ENCODE assay signal across 23 cellular contexts in genomic region chr21:39807738-39808137, GRCh38. TPM values are rescaled to one million over a fixed set of nuclear protein-coding genes. Genes with fewer than 3 reads are reported as not detected.
"Had no signal": no experiment of that assay in that cellular context is flagged by ENCODE, and none has a peak within 500 bp of the region (broad histone marks: within the 10 kb centered on the region; RNA-seq: fewer than 3 reads in every experiment).

No MANE protein-coding gene starts in this region.

- H3K4me3 ChIP-seq: colonic mucosa, neural progenitor cell, pancreas, psoas muscle, right lobe of liver, suprapubic skin, thyroid gland, upper lobe of left lung, uterus had no signal

- ATAC-seq: natural killer cell treated with Interleukin-12 subunit alpha and Interleukin-12 subunit beta and Interleukin-15 and Interleukin-18, amount 100 ng/mL, for 72 hours; psoas muscle; right lobe of liver; stimulated activated effector memory CD8-positive, alpha-beta T cell treated with anti-CD3 and anti-CD28 coated beads, Interleukin-12 subunit alpha, Interleukin-12 subunit beta, amount 100 ng/mL, for 72 hours; stimulated activated naive CD8-positive, alpha-beta T cell treated with anti-CD3 and anti-CD28 coated beads, Interleukin-15, Interleukin-2, amounts not matched to agents 100 U/mL and 50 U/mL, for 24 hours had no signal

- H3K36me3 ChIP-seq: colonic mucosa, neural progenitor cell, pancreas, right lobe of liver, suprapubic skin, thyroid gland, upper lobe of left lung, uterus had no signal

- H3K36me3 Mint-ChIP-seq: natural killer cell treated with Interleukin-12 subunit alpha and Interleukin-12 subunit beta and Interleukin-15 and Interleukin-18, amount 100 ng/mL, for 72 hours; neural progenitor cell; stimulated activated effector memory CD8-positive, alpha-beta T cell treated with anti-CD3 and anti-CD28 coated beads, Interleukin-12 subunit alpha, Interleukin-12 subunit beta, amount 100 ng/mL, for 72 hours had no signal

- H3K9me3 ChIP-seq: colonic mucosa, pancreas, psoas muscle, right lobe of liver, suprapubic skin, thyroid gland, upper lobe of left lung, uterus had no signal

- H3K4me1 Mint-ChIP-seq: endodermal cell; neural progenitor cell; stimulated activated effector memory CD8-positive, alpha-beta T cell treated with anti-CD3 and anti-CD28 coated beads, Interleukin-12 subunit alpha, Interleukin-12 subunit beta, amount 100 ng/mL, for 72 hours had no signal

- H2AFZ ChIP-seq: neural progenitor cell had no signal

- H3K4me2 ChIP-seq: neural progenitor cell had no signal

- H3K27me3 ChIP-seq: colonic mucosa, neural progenitor cell, pancreas, right lobe of liver, suprapubic skin, thyroid gland, upper lobe of left lung, uterus had no signal

- H3K9ac ChIP-seq: neural progenitor cell had no signal

- H3K27me3 Mint-ChIP-seq: natural killer cell treated with Interleukin-12 subunit alpha and Interleukin-12 subunit beta and Interleukin-15 and Interleukin-18, amount 100 ng/mL, for 72 hours had no signal

- H3K4me3 Mint-ChIP-seq: endodermal cell; natural killer cell treated with Interleukin-12 subunit alpha and Interleukin-12 subunit beta and Interleukin-15 and Interleukin-18, amount 100 ng/mL, for 72 hours; neural progenitor cell; stimulated activated effector memory CD8-positive, alpha-beta T cell treated with anti-CD3 and anti-CD28 coated beads, Interleukin-12 subunit alpha, Interleukin-12 subunit beta, amount 100 ng/mL, for 72 hours had no signal

- H3K4me1 ChIP-seq: colonic mucosa, neural progenitor cell, pancreas, psoas muscle, right lobe of liver, suprapubic skin, uterus had no signal

- H3K27ac ChIP-seq: colonic mucosa, neural progenitor cell, pancreas, psoas muscle, right lobe of liver, suprapubic skin, thyroid gland, upper lobe of left lung, uterus had no signal

- DNase-seq: dermis blood vessel endothelial cell; effector CD4-positive, alpha-beta T cell; endodermal cell; foreskin melanocyte; head of caudate nucleus; hippocampal formation; occipital lobe; pancreas; psoas muscle; retina; right lobe of liver; stimulated activated CD4-positive, alpha-beta T cell treated with anti-CD3 and anti-CD28 coated beads, Interleukin-4, amount 100 ng/mL, for 1 hour; stimulated activated CD8-positive, alpha-beta memory T cell treated with anti-CD3 and anti-CD28 coated beads, Interleukin-4, amount 100 ng/mL, for 48 hours; stimulated activated naive CD8-positive, alpha-beta T cell treated with anti-CD3 and anti-CD28 coated beads, Interleukin-15, Interleukin-2, amounts not matched to agents 100 U/mL and 50 U/mL, for 24 hours; thyroid gland; upper lobe of left lung; uterus had no signal

- H3K9me3 Mint-ChIP-seq: natural killer cell treated with Interleukin-12 subunit alpha and Interleukin-12 subunit beta and Interleukin-15 and Interleukin-18, amount 100 ng/mL, for 72 hours; stimulated activated effector memory CD8-positive, alpha-beta T cell treated with anti-CD3 and anti-CD28 coated beads, Interleukin-12 subunit alpha, Interleukin-12 subunit beta, amount 100 ng/mL, for 72 hours had no signal

- H3K27ac Mint-ChIP-seq: endodermal cell; natural killer cell treated with Interleukin-12 subunit alpha and Interleukin-12 subunit beta and Interleukin-15 and Interleukin-18, amount 100 ng/mL, for 72 hours; neural progenitor cell; stimulated activated effector memory CD8-positive, alpha-beta T cell treated with anti-CD3 and anti-CD28 coated beads, Interleukin-12 subunit alpha, Interleukin-12 subunit beta, amount 100 ng/mL, for 72 hours had no signal

RNA-seq across cellular contexts. Expression of gene PCP4, which starts 59.5 kb away (rescaled TPM):
- total RNA-seq: dermis blood vessel endothelial cell; endothelial cell of umbilical vein; natural killer cell treated with Interleukin-12 subunit alpha and Interleukin-12 subunit beta and Interleukin-15 and Interleukin-18, amount 100 ng/mL, for 72 hours; psoas muscle; right lobe of liver had no signal
- polyA plus RNA-seq: endothelial cell of umbilical vein had no signal
